ENCODE assay signal across 8 cellular contexts in the genomic region with DNA sequence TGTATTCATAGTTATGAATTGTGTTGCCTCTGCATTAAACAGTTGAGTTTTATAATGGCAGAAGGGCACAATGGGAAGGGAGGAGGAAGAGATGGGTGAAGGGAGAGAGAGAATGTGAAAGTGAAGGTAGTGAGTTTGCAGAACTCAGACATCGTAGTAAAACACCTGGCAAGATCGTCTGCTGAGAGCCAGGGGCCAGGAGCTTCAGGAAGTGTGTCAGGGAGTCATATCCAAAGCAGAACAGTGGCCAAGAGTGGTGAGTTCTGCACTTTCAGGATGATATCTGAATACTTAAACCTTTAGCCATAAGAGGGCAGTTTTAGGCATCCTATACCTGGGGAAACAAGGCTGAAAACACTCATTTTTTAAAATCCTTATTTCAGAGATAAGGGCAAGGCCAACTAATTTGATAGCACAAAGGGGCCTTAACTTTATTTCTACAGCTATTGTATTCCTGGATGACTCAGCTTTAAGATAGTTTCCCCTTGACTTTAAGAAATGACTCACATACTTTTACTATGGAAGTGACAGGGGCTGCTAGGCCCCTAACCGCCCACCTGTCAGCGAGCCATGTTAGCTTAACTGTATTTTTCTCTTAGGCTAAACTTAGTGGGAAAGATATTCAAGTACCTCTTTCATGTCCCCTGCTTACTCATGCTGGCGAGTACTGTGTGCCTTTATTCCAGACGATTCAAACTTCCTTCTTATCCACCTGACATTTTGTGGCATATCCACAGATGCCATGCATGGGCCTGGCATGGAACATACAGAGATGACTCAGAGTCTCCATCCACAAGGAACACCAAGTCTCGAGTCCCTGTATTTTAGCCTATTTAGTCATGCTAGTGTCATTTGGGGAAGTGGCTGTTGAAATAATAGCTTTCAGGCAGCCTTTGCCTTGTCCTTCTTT. TPM values are rescaled to one million over a fixed set of nuclear protein-coding genes. Genes with fewer than 3 reads are reported as not detected.
A peak's percentile ranks its signal among the peaks of the same experiment; 100 is the strongest.
DNase-seq lines count a peak whose midpoint lies in the region; ATAC-seq and TF ChIP-seq lines count a peak whose summit lies in the region.

No MANE protein-coding gene starts in this region.

- TF ChIP-seq CTCF in right atrium auricular region (IDR thresholded peaks at IDR 0.05) = no peak

- no peak overlapping the region for H3K4me3 ChIP-seq in right atrium auricular region

- H3K36me3 ChIP-seq in right atrium auricular region = peaks cover 25% of the 10 kb centered on the region

- no peaks in the 10 kb centered on the region for H3K9me3 ChIP-seq in right atrium auricular region

- peak overlapping the region; percentile 59 to 63 for H3K27ac ChIP-seq in right atrium auricular region

- no peaks in the 10 kb centered on the region for H3K27me3 ChIP-seq in right atrium auricular region

- peaks cover 0 to 47% of the 10 kb centered on the region in 2 donors for H3K4me1 ChIP-seq in right atrium auricular region

- DNase-seq in EL = peak; percentile 70
- peak; percentile 98 for DNase-seq in HT1080 (ENCODE audit: low read depth)
- DNase-seq in activated T-cell treated with anti-CD3 and anti-CD28 coated beads for 48 hours (ENCODE audit: low read depth) = peak; percentile 61
- peak; percentile 70 for DNase-seq in right atrium auricular region (ENCODE audit: low spot score)
- DNase-seq in stimulated activated CD4-positive, alpha-beta T cell treated with anti-CD3 and anti-CD28 coated beads, Interleukin-4, amount 100 ng/mL, for 4 hours = peak; percentile 63 to 75
- no peak for DNase-seq in epidermal melanocyte (ENCODE audit: insufficient read length, low spot score)
- DNase-seq in amniotic stem cell (lab: John Stamatoyannopoulos, UW) = no peak

- peak; percentile 69 for ATAC-seq in GM21528 (IDR thresholded peaks at IDR 0.05; ENCODE audit: low FRiP score, unreplicated experiment)

RNA-seq across cellular contexts. Expression of a gene that starts 53.9 kb away (rescaled TPM):
- not detected in 2 replicates for total RNA-seq in HT1080 (2014; rRNA removed; shearing (Covaris generic))
- not detected in 2 replicates for polyA plus RNA-seq in HT1080 (2015; cell fraction: cytosol; rRNA removed)
- polyA plus RNA-seq in HT1080 (2015; cell fraction: nucleus; rRNA removed) = not detected in 2 replicates
- not detected for total RNA-seq in right atrium auricular region

Comparison
In these comparisons a context has a peak if more than half of its experiments do, and no peak if none do; other contexts are left out.
1. DNase-seq: peak in EL (single experiment), HT1080 (single experiment), activated T-cell treated with anti-CD3 and anti-CD28 coated beads for 48 hours (single experiment), right atrium auricular region (single experiment) and stimulated activated CD4-positive, alpha-beta T cell treated with anti-CD3 and anti-CD28 coated beads, Interleukin-4, amount 100 ng/mL, for 4 hours (2 of 2); none in epidermal melanocyte (single experiment) and amniotic stem cell (single experiment).